8 cellular contexts compared by ENCODE assay signal in genomic region chr7:64665980-64666674, GRCh38. TPM values are rescaled to one million over a fixed set of nuclear protein-coding genes. Genes with fewer than 3 reads are reported as not detected.
A peak's percentile ranks its signal among the peaks of the same experiment; 100 is the strongest.
DNase-seq lines count a peak whose midpoint lies in the region; ATAC-seq and TF ChIP-seq lines count a peak whose summit lies in the region.

ZNF107 (plus strand) TSS chr7:64666133; CDS start chr7:64666283, 150 bp downstream.

- peaks cover 0 to 7% of the 10 kb centered on the region in 2 donors for H3K36me3 ChIP-seq in vagina

- H3K4me3 ChIP-seq in right cardiac atrium (ENCODE audit: low read length): peak within 1 kb of the TSS; percentile 76
- peak within 1 kb of the TSS; percentile 78 to 84 for H3K4me3 ChIP-seq in vagina

- ATAC-seq in GM18498 (IDR thresholded peaks at IDR 0.05; ENCODE audit: unreplicated experiment) (peak; percentile 98), HG02938 (IDR thresholded peaks at IDR 0.05; ENCODE audit: unreplicated experiment) (peak; percentile 99), right cardiac atrium (peak; percentile 100)

- H3K9me3 ChIP-seq in right cardiac atrium (ENCODE audit: control insufficient read depth, low read length) (no peaks in the 10 kb centered on the region), vagina (no peaks in the 10 kb centered on the region)

- peak in 1 of 3 experiments; percentile 22 for TF ChIP-seq CTCF in vagina (IDR thresholded peaks at IDR 0.05)

- intact Hi-C loops in right cardiac atrium (cut with DNase I): no loop called here
- intact Hi-C loops in vagina (cut with DNase I): no loop called here

- under 1% methylated on average over 37 of the region's 37 CpGs for WGBS in right cardiac atrium

- H3K27ac ChIP-seq in right cardiac atrium (ENCODE audit: low read length) (peak within 1 kb of the TSS; percentile 91), vagina (peak within 1 kb of the TSS; percentile 78)

- H3K4me1 ChIP-seq in right cardiac atrium (ENCODE audit: control insufficient read depth, insufficient read depth, low read length): no peaks in the 10 kb centered on the region
- peaks cover 30% of the 10 kb centered on the region for H3K4me1 ChIP-seq in vagina

- no peak for TF ChIP-seq POLR2A in vagina (IDR thresholded peaks at IDR 0.05)

- DNase-seq in NCI-H187 (lab: John Stamatoyannopoulos, UW) (peak; percentile 82 to 90), T-helper 2 cell (peak; percentile 58 to 97 (median 79)), anterior cingulate cortex (lab: John Stamatoyannopoulos, UW) (peak; percentile 35 to 97 (median 89)), right cardiac atrium (peak; percentile 94 to 97 (median 96)), pulmonary artery endothelial cell (ENCODE audit: low read depth, low spot score) (peak; percentile 69), vagina (ENCODE audit: extremely low spot score in 2 of 2) (peak in 1 of 2 donors; percentile 97)

- H3K27me3 ChIP-seq in right cardiac atrium (ENCODE audit: control insufficient read depth, insufficient read depth): no peaks in the 10 kb centered on the region
- H3K27me3 ChIP-seq in vagina: no peaks in the 10 kb centered on the region

RNA-seq across cellular contexts. Expression of gene ZNF107, which starts in this region (rescaled TPM):
- total RNA-seq in right cardiac atrium: 1 to 10 TPM; 1.6 to 3.1 (median 2.7) TPM
- 1.3 TPM for polyA plus RNA-seq in right cardiac atrium
- total RNA-seq in pulmonary artery endothelial cell: 1.7 and 2.9 TPM in 2 replicates
- total RNA-seq in vagina: 9.3 TPM
